Comparison of ENCODE assay signal across 32 cellular contexts in the genomic region with DNA sequence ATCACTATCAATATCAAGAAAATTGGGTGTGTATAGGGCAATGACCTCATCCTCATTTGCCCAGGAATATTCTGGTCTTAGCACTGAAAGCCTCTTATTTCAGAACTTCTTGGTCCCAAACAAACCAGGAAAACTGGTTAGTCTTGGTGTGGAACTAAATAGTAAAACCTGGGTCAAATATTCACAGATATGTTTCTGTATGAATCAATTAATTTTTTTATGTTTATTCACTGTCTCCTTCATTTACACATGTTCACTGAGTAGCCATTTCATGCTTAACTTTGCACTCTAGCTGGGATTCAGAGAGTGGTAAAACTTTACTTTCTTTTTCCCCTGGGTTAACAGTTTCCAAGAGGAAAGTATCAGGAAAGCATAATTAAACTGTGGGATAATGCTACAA.
"Had no signal": no experiment of that assay in that cellular context is flagged by ENCODE, and none has a peak within 500 bp of the region (broad histone marks: within the 10 kb centered on the region; RNA-seq: fewer than 3 reads in every experiment).

No MANE protein-coding gene starts in this region.

- H3K36me3 Mint-ChIP-seq: activated CD4-positive, alpha-beta memory T cell treated with anti-CD3 and anti-CD28 coated beads for 36 hours; activated CD8-positive, alpha-beta memory T cell treated with anti-CD3 and anti-CD28 coated beads, Interleukin-2, amount 10 ng/mL, durations not matched to agents 7 days and 5 days; activated naive CD4-positive, alpha-beta T cell treated with anti-CD3 and anti-CD28 coated beads, Interleukin-2, amount 50 U/mL, for 24 hours; activated naive CD8-positive, alpha-beta T cell treated with anti-CD3 and anti-CD28 coated beads for 36 hours; brain had no signal

- H3K9me3 ChIP-seq: adrenal gland had no signal

- H3K27me3 Mint-ChIP-seq: activated CD4-positive, alpha-beta memory T cell treated with anti-CD3 and anti-CD28 coated beads for 36 hours; activated CD4-positive, alpha-beta T cell treated with anti-CD3 and anti-CD28 coated beads for 36 hours; activated CD4-positive, alpha-beta T cell treated with anti-CD3 and anti-CD28 coated beads, Interleukin-2, amount 10 ng/mL, durations not matched to agents 24 days and 14 days; activated CD8-positive, alpha-beta memory T cell treated with anti-CD3 and anti-CD28 coated beads, Interleukin-2, amount 10 ng/mL, durations not matched to agents 7 days and 5 days; activated naive CD4-positive, alpha-beta T cell treated with anti-CD3 and anti-CD28 coated beads, Interleukin-2, amount 50 U/mL, for 24 hours; activated naive CD8-positive, alpha-beta T cell treated with anti-CD3 and anti-CD28 coated beads for 36 hours; activated naive CD8-positive, alpha-beta T cell treated with anti-CD3 and anti-CD28 coated beads, Interleukin-2, amount 50 U/mL, for 24 hours; brain; central memory CD8-positive, alpha-beta T cell; dendritic cell treated with granulocyte-macrophage colony-stimulating factor and Interleukin-4, amounts not matched to agents 40 ng/mL and 50 ng/mL, for 4 days had no signal

- H3K4me1 Mint-ChIP-seq: activated CD4-positive, alpha-beta T cell treated with anti-CD3 and anti-CD28 coated beads for 36 hours; activated CD4-positive, alpha-beta T cell treated with anti-CD3 and anti-CD28 coated beads, Interleukin-2, amount 10 ng/mL, durations not matched to agents 24 days and 14 days; activated CD8-positive, alpha-beta memory T cell treated with anti-CD3 and anti-CD28 coated beads, Interleukin-2, amount 10 ng/mL, durations not matched to agents 7 days and 5 days; activated naive CD4-positive, alpha-beta T cell treated with anti-CD3 and anti-CD28 coated beads, Interleukin-2, amount 50 U/mL, for 24 hours; activated naive CD8-positive, alpha-beta T cell treated with anti-CD3 and anti-CD28 coated beads for 36 hours; activated naive CD8-positive, alpha-beta T cell treated with anti-CD3 and anti-CD28 coated beads, Interleukin-2, amount 50 U/mL, for 24 hours; brain; central memory CD8-positive, alpha-beta T cell; endodermal cell had no signal

- ATAC-seq: activated CD4-positive, alpha-beta T cell treated with anti-CD3 and anti-CD28 coated beads for 36 hours; activated CD8-positive, alpha-beta memory T cell treated with anti-CD3 and anti-CD28 coated beads, Interleukin-2, amount 10 ng/mL, durations not matched to agents 7 days and 5 days; activated CD8-positive, alpha-beta T cell treated with anti-CD3 and anti-CD28 coated beads, Interleukin-2, amount 10 ng/mL, durations not matched to agents 7 days and 5 days; activated naive CD8-positive, alpha-beta T cell treated with anti-CD3 and anti-CD28 coated beads, Interleukin-2, amount 50 U/mL, for 24 hours had no signal

- H3K9me3 Mint-ChIP-seq: activated naive CD4-positive, alpha-beta T cell treated with anti-CD3 and anti-CD28 coated beads for 36 hours; activated naive CD8-positive, alpha-beta T cell treated with anti-CD3 and anti-CD28 coated beads for 36 hours; activated T-helper 1 cell treated with anti-CD3 and anti-CD28 coated beads, Interleukin-12 subunit alpha, Interleukin-12 subunit beta, Interleukin-2, Interleukin-4 antibody, amounts not matched to agents 30 ng/mL and 10 ng/mL and 1 ng/mL, durations not matched to agents 14 hours and 24 hours and 36 hours; activated T-helper 2 cell treated with anti-CD3 and anti-CD28 coated beads, Interferon-gamma antibody, Interleukin-2, Interleukin-4, amounts not matched to agents 10 μg/mL and 5 μg/mL and 100 μg/mL, durations not matched to agents 14 hours and 24 hours and 36 hours had no signal

- H3K4me1 ChIP-seq: adrenal gland, breast epithelium had no signal

- H3K27ac Mint-ChIP-seq: activated CD4-positive, alpha-beta memory T cell treated with anti-CD3 and anti-CD28 coated beads for 36 hours; activated CD4-positive, alpha-beta T cell treated with anti-CD3 and anti-CD28 coated beads for 36 hours; activated CD4-positive, alpha-beta T cell treated with anti-CD3 and anti-CD28 coated beads, Interleukin-2, amount 10 ng/mL, durations not matched to agents 24 days and 14 days; activated CD8-positive, alpha-beta memory T cell treated with anti-CD3 and anti-CD28 coated beads, Interleukin-2, amount 10 ng/mL, durations not matched to agents 7 days and 5 days; activated CD8-positive, alpha-beta T cell treated with anti-CD3 and anti-CD28 coated beads, Interleukin-2, amount 10 ng/mL, durations not matched to agents 7 days and 5 days; activated naive CD4-positive, alpha-beta T cell treated with anti-CD3 and anti-CD28 coated beads for 36 hours; activated naive CD4-positive, alpha-beta T cell treated with anti-CD3 and anti-CD28 coated beads, Interleukin-2, amount 50 U/mL, for 24 hours; activated naive CD8-positive, alpha-beta T cell treated with anti-CD3 and anti-CD28 coated beads for 36 hours; activated naive CD8-positive, alpha-beta T cell treated with anti-CD3 and anti-CD28 coated beads, Interleukin-2, amount 50 U/mL, for 24 hours; activated T-helper 1 cell treated with anti-CD3 and anti-CD28 coated beads, Interleukin-12 subunit alpha, Interleukin-12 subunit beta, Interleukin-2, Interleukin-4 antibody, amounts not matched to agents 30 ng/mL and 10 ng/mL and 1 ng/mL, durations not matched to agents 14 hours and 24 hours and 36 hours; activated T-helper 2 cell treated with anti-CD3 and anti-CD28 coated beads, Interferon-gamma antibody, Interleukin-2, Interleukin-4, amounts not matched to agents 10 μg/mL and 5 μg/mL and 100 μg/mL, durations not matched to agents 14 hours and 24 hours and 36 hours; brain; dendritic cell treated with granulocyte-macrophage colony-stimulating factor and Interleukin-4, amounts not matched to agents 40 ng/mL and 50 ng/mL, for 4 days; endodermal cell had no signal

- DNase-seq: activated CD4-positive, alpha-beta memory T cell treated with anti-CD3 and anti-CD28 coated beads for 36 hours; activated CD4-positive, alpha-beta T cell treated with anti-CD3 and anti-CD28 coated beads for 36 hours; activated CD4-positive, alpha-beta T cell treated with anti-CD3 and anti-CD28 coated beads, Interleukin-2, amount 10 ng/mL, durations not matched to agents 24 days and 14 days; activated CD4-positive, CD25-positive, alpha-beta regulatory T cell; activated CD4-positive, CD25-positive, alpha-beta regulatory T cell treated with anti-CD3 and anti-CD28 coated beads, Interleukin-2, amount 50 U/mL, for 72 hours; activated CD8-positive, alpha-beta memory T cell treated with anti-CD3 and anti-CD28 coated beads, Interleukin-2, amount 10 ng/mL, durations not matched to agents 7 days and 5 days; activated CD8-positive, alpha-beta memory T cell treated with anti-CD3 and anti-CD28 coated beads, Interleukin-2, amount 50 U/mL, for 4 hours; activated CD8-positive, alpha-beta T cell treated with anti-CD3 and anti-CD28 coated beads, Interleukin-2, amount 10 ng/mL, durations not matched to agents 7 days and 5 days; activated effector memory CD4-positive, alpha-beta T cell treated with anti-CD3 and anti-CD28 coated beads, Interleukin-2, amount 50 U/mL, for 16 hours; activated naive CD4-positive, alpha-beta T cell treated with anti-CD3 and anti-CD28 coated beads for 36 hours; activated naive CD8-positive, alpha-beta T cell treated with anti-CD3 and anti-CD28 coated beads for 36 hours; activated naive CD8-positive, alpha-beta T cell treated with anti-CD3 and anti-CD28 coated beads, Interleukin-2, amount 50 U/mL, for 24 hours; activated T-cell treated with anti-CD3 and anti-CD28 coated beads, Interleukin-2, amount 50 U/mL, for 1 hour; activated T-cell treated with anti-CD3 and anti-CD28 coated beads, Interleukin-2, amount 50 U/mL, for 48 hours; adrenal gland; amygdala; aorta; dorsolateral prefrontal cortex; effector memory CD4-positive, alpha-beta T cell; endodermal cell; erythroblast; foreskin fibroblast; head of caudate nucleus; T-helper 2 cell had no signal

- H3K4me3 ChIP-seq: adrenal gland, breast epithelium, coronary artery, dorsolateral prefrontal cortex had no signal

- H3K27ac ChIP-seq: adrenal gland, breast epithelium, coronary artery, dorsolateral prefrontal cortex had no signal

- H3K36me3 ChIP-seq: adrenal gland, breast epithelium had no signal

- H3K4me3 Mint-ChIP-seq: activated CD4-positive, alpha-beta memory T cell treated with anti-CD3 and anti-CD28 coated beads for 36 hours; activated CD4-positive, alpha-beta T cell treated with anti-CD3 and anti-CD28 coated beads for 36 hours; activated CD4-positive, alpha-beta T cell treated with anti-CD3 and anti-CD28 coated beads, Interleukin-2, amount 10 ng/mL, durations not matched to agents 24 days and 14 days; activated CD8-positive, alpha-beta memory T cell treated with anti-CD3 and anti-CD28 coated beads, Interleukin-2, amount 10 ng/mL, durations not matched to agents 7 days and 5 days; activated CD8-positive, alpha-beta T cell treated with anti-CD3 and anti-CD28 coated beads, Interleukin-2, amount 10 ng/mL, durations not matched to agents 7 days and 5 days; activated naive CD4-positive, alpha-beta T cell treated with anti-CD3 and anti-CD28 coated beads for 36 hours; activated naive CD4-positive, alpha-beta T cell treated with anti-CD3 and anti-CD28 coated beads, Interleukin-2, amount 50 U/mL, for 24 hours; activated naive CD8-positive, alpha-beta T cell treated with anti-CD3 and anti-CD28 coated beads for 36 hours; activated naive CD8-positive, alpha-beta T cell treated with anti-CD3 and anti-CD28 coated beads, Interleukin-2, amount 50 U/mL, for 24 hours; activated T-helper 1 cell treated with anti-CD3 and anti-CD28 coated beads, Interleukin-12 subunit alpha, Interleukin-12 subunit beta, Interleukin-2, Interleukin-4 antibody, amounts not matched to agents 30 ng/mL and 10 ng/mL and 1 ng/mL, durations not matched to agents 14 hours and 24 hours and 36 hours; brain; central memory CD8-positive, alpha-beta T cell; dendritic cell treated with granulocyte-macrophage colony-stimulating factor and Interleukin-4, amounts not matched to agents 40 ng/mL and 50 ng/mL, for 4 days; endodermal cell had no signal

- H3K27me3 ChIP-seq: adrenal gland, breast epithelium had no signal
